Comparison of ENCODE assay signal across 8 cellular contexts in genomic region chr11:15074206-15075161, GRCh38. TPM values are rescaled to one million over a fixed set of nuclear protein-coding genes. Genes with fewer than 3 reads are reported as not detected.
DNase-seq lines count a peak whose midpoint lies in the region; ATAC-seq and TF ChIP-seq lines count a peak whose summit lies in the region.

No MANE protein-coding gene starts in this region.

- H3K14ac ChIP-seq in mesenchymal stem cell (ENCODE audit: low read length in 2 of 2): no peak overlapping the region

- ATAC-seq in GM19438 (IDR thresholded peaks at IDR 0.05; ENCODE audit: low read depth, unreplicated experiment) (peak; percentile 94), HG03521 (IDR thresholded peaks at IDR 0.05; ENCODE audit: unreplicated experiment) (peak; percentile 90)
- ATAC-seq in activated CD8-positive, alpha-beta T cell treated with anti-CD3 and anti-CD28 coated beads for 36 hours: peak; percentile 92
- peak; percentile 86 for ATAC-seq in effector memory CD8-positive, alpha-beta T cell (replicated peaks)

- H3K4me1 Mint-ChIP-seq in CD14-positive monocyte: peaks cover 19% of the 10 kb centered on the region
- H3K4me1 Mint-ChIP-seq in activated CD8-positive, alpha-beta T cell treated with anti-CD3 and anti-CD28 coated beads for 36 hours (ENCODE audit: low read depth): peaks cover 14% of the 10 kb centered on the region
- H3K4me1 Mint-ChIP-seq in effector memory CD8-positive, alpha-beta T cell (ENCODE audit: low read depth in 2 of 2): peaks cover 17 to 21% of the 10 kb centered on the region in 2 donors

- peaks cover 17 to 73% of the 10 kb centered on the region in 2 experiments for H3K27me3 ChIP-seq in mesenchymal stem cell (ENCODE audit: control insufficient read depth in 1 of 2, insufficient read depth in 1 of 2, low read length in 2 of 2)

- H3K36me3 Mint-ChIP-seq in CD14-positive monocyte: no peaks in the 10 kb centered on the region
- no peaks in the 10 kb centered on the region for H3K36me3 Mint-ChIP-seq in activated CD8-positive, alpha-beta T cell treated with anti-CD3 and anti-CD28 coated beads for 36 hours (ENCODE audit: low read depth)
- peaks cover 9% of the 10 kb centered on the region for H3K36me3 Mint-ChIP-seq in effector memory CD8-positive, alpha-beta T cell (ENCODE audit: insufficient read depth)

- no peak overlapping the region for H2BK120ac ChIP-seq in mesenchymal stem cell (ENCODE audit: low read depth, low read length)

- H4K8ac ChIP-seq in mesenchymal stem cell (ENCODE audit: low read length): no peak overlapping the region

- H2AFZ ChIP-seq in mesenchymal stem cell (ENCODE audit: low read depth, low read length): no peak overlapping the region

- no peak overlapping the region for H2BK15ac ChIP-seq in mesenchymal stem cell (ENCODE audit: low read depth, poor library complexity, severe bottlenecking)

- peaks cover 0 to 25% (median 22%) of the 10 kb centered on the region in 7 donors for H3K9me3 Mint-ChIP-seq in CD14-positive monocyte
- peaks cover 1% of the 10 kb centered on the region for H3K9me3 Mint-ChIP-seq in activated CD8-positive, alpha-beta T cell treated with anti-CD3 and anti-CD28 coated beads for 36 hours
- H3K9me3 Mint-ChIP-seq in effector memory CD8-positive, alpha-beta T cell: no peaks in the 10 kb centered on the region

- H3K18ac ChIP-seq in mesenchymal stem cell (ENCODE audit: low read depth in 1 of 2, low read length in 2 of 2): no peak overlapping the region

- CTCF ChIA-PET in activated CD8-positive, alpha-beta T cell treated with anti-CD3 and anti-CD28 coated beads for 36 hours (lab: Charles Lee): interaction anchor here (0.7 to 7.4 kb wide), 41 partner anchors 9 to 285 kb away, joined by 3 to 171 read pairs (median 5); partner anchors contain the start of gene CALCA

- H3K9me3 ChIP-seq in mesenchymal stem cell (ENCODE audit: control insufficient read depth, low read length): no peaks in the 10 kb centered on the region

- H3K27ac ChIP-seq in mesenchymal stem cell (ENCODE audit: low read length, poor library complexity, severe bottlenecking): no peak overlapping the region

- H3K4ac ChIP-seq in mesenchymal stem cell (ENCODE audit: low read depth in 1 of 2, low read length in 2 of 2): no peak overlapping the region

- H2AK5ac ChIP-seq in mesenchymal stem cell (ENCODE audit: low read length, severe bottlenecking): no peak overlapping the region

- POLR2A ChIA-PET in activated CD8-positive, alpha-beta T cell treated with anti-CD3 and anti-CD28 coated beads for 36 hours (lab: Charles Lee): interaction anchor here (0.7 to 1.4 kb wide), 4 partner anchors 22 to 169 kb away, joined by 3 read pairs; no protein-coding TSS in a partner anchor

- no peaks in the 10 kb centered on the region for H3K79me1 ChIP-seq in mesenchymal stem cell (replicated peaks; ENCODE audit: low read length, poor library complexity, severe bottlenecking)

- no peak for DNase-seq in CD14-positive monocyte (ENCODE audit: low spot score)
- DNase-seq in NCI-H748 (lab: John Stamatoyannopoulos, UW; ENCODE audit: unreplicated experiment): peak; percentile 94
- DNase-seq in activated CD8-positive, alpha-beta T cell treated with anti-CD3 and anti-CD28 coated beads for 36 hours: peak; percentile 96
- DNase-seq in effector memory CD8-positive, alpha-beta T cell: peak; percentile 73 to 80 (median 77)
- peak; percentile 52 for DNase-seq in mesenchymal stem cell
- peak; percentile 50 to 52 for DNase-seq in stimulated activated CD8-positive, alpha-beta memory T cell treated with anti-CD3 and anti-CD28 coated beads, Interleukin-15, amount 100 ng/mL, for 4 hours (ENCODE audit: low read depth in 2 of 2)

- H3K36me3 ChIP-seq in mesenchymal stem cell (ENCODE audit: control insufficient read depth in 1 of 2, insufficient read depth in 2 of 2, low read depth in 1 of 2, low read length in 2 of 2): no peaks in the 10 kb centered on the region

- no peak overlapping the region for H3K4me2 ChIP-seq in mesenchymal stem cell (ENCODE audit: low read length, poor library complexity, severe bottlenecking)

- H3K27me3 Mint-ChIP-seq in CD14-positive monocyte (ENCODE audit: low read depth in 3 of 3): peaks cover 24 to 39% (median 38%) of the 10 kb centered on the region in 3 donors
- peaks cover 14% of the 10 kb centered on the region for H3K27me3 Mint-ChIP-seq in activated CD8-positive, alpha-beta T cell treated with anti-CD3 and anti-CD28 coated beads for 36 hours
- peaks cover 22 to 39% of the 10 kb centered on the region in 2 donors for H3K27me3 Mint-ChIP-seq in effector memory CD8-positive, alpha-beta T cell

- peaks cover 2% of the 10 kb centered on the region for H3K4me1 ChIP-seq in mesenchymal stem cell (ENCODE audit: control insufficient read depth, insufficient read depth, low read depth, low read length)

- WGBS in mesenchymal stem cell: 61% methylated on average over 33 of the region's 33 CpGs

- H4K91ac ChIP-seq in mesenchymal stem cell (ENCODE audit: low read length): no peak overlapping the region

- intact Hi-C loops in CD14-positive monocyte (cut with micrococcal nuclease): no loop called here
- intact Hi-C loops in activated CD8-positive, alpha-beta T cell treated with anti-CD3 and anti-CD28 coated beads for 36 hours (cut with micrococcal nuclease): loop anchor here (1.0 to 10.0 kb wide), 4 partner anchors 37 to 166 kb away; no protein-coding TSS in a partner anchor

- peak overlapping the region in 1 of 2 experiments; percentile 52 for H3K4me3 ChIP-seq in mesenchymal stem cell (ENCODE audit: insufficient read depth in 1 of 2, low read depth in 1 of 2, low read length in 2 of 2)

- no peak overlapping the region for H2BK5ac ChIP-seq in mesenchymal stem cell (ENCODE audit: low read depth, low read length, poor library complexity, severe bottlenecking)

- no peak overlapping the region for H3K9ac ChIP-seq in mesenchymal stem cell (ENCODE audit: low read length)

- no peak overlapping the region for H3K27ac Mint-ChIP-seq in CD14-positive monocyte
- peak overlapping the region; percentile 83 for H3K27ac Mint-ChIP-seq in activated CD8-positive, alpha-beta T cell treated with anti-CD3 and anti-CD28 coated beads for 36 hours
- H3K27ac Mint-ChIP-seq in effector memory CD8-positive, alpha-beta T cell: peak overlapping the region in 1 of 2 donors; percentile 69

- H3K4me3 Mint-ChIP-seq in CD14-positive monocyte: peak overlapping the region; percentile 40 to 72
- peak overlapping the region; percentile 80 for H3K4me3 Mint-ChIP-seq in activated CD8-positive, alpha-beta T cell treated with anti-CD3 and anti-CD28 coated beads for 36 hours
- peak overlapping the region; percentile 74 to 83 for H3K4me3 Mint-ChIP-seq in effector memory CD8-positive, alpha-beta T cell

- H3K23ac ChIP-seq in mesenchymal stem cell (ENCODE audit: low read length in 2 of 2): no peak overlapping the region

- no peak overlapping the region for H2BK12ac ChIP-seq in mesenchymal stem cell (ENCODE audit: low read length in 2 of 2)

- peak; percentile 79 for TF ChIP-seq CTCF in CD14-positive monocyte (IDR thresholded peaks at IDR 0.05)
- peak; percentile 94 for TF ChIP-seq CTCF in activated CD8-positive, alpha-beta T cell treated with anti-CD3 and anti-CD28 coated beads for 36 hours (IDR thresholded peaks at IDR 0.05)

RNA-seq across cellular contexts. Expression of gene CALCB, which starts 1.1 kb away (rescaled TPM):
- polyA plus RNA-seq in CD14-positive monocyte: not detected
- total RNA-seq in activated CD8-positive, alpha-beta T cell treated with anti-CD3 and anti-CD28 coated beads for 36 hours: 1 to 10 TPM; 3.9 to 4.7 TPM
- not detected for polyA plus RNA-seq in mesenchymal stem cell (2013, experiment 1 of 2)
- polyA plus RNA-seq in mesenchymal stem cell (2013, experiment 2 of 2): not detected

RNA-seq across cellular contexts. Expression of gene INSC, which starts 40.2 kb away (rescaled TPM):
- polyA plus RNA-seq in CD14-positive monocyte: not detected
- total RNA-seq in activated CD8-positive, alpha-beta T cell treated with anti-CD3 and anti-CD28 coated beads for 36 hours: 1 to 10 TPM in 1 of 2 experiments, under 1 TPM in 1; 0.74 to 1.4 TPM
- polyA plus RNA-seq in mesenchymal stem cell (2013, experiment 1 of 2): 18.2 TPM
- 18.3 TPM for polyA plus RNA-seq in mesenchymal stem cell (2013, experiment 2 of 2)
